1 cellular context compared by ENCODE assay signal in the genomic region with DNA sequence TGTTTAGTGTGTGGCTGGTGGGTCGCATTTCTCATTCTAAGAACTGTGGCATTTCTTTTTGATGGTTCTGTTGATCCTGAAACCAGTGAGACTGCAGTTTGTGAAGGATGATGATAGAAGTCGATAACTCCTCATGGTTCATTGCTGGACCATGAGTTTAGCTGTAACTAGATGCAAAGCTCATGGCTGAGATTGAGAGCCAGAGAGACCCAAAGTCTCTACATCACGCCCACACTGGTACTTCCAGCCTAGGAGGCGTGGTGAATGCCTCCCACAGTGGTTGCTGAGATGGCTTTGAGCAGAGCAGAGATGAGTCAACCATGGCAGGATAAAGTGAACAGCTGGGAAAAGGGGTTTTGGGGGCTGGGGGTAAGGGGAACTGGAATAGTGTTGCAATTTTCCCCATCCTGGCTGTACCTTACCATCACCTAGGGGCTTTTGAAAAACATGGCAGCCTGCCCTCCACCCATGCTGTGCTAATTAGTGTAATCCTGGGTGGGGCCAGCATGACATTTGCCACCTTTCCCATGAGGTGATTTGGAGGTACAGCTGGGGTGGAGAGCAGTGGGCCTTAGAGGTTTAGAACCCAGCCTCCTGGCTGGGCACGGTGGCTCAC.
TF ChIP-seq lines count a peak whose summit lies in the region.

No MANE protein-coding gene starts in this region.

TF ChIP-seq in GM12878, 131 proteins besides CTCF, POLR2A, EP300 and RAD21 (continued from another document and continues in another):
- TF ChIP-seq NRF1 (conservative IDR thresholded peaks at IDR 0.05; ENCODE audit: low read depth, low read length) (no peak), SMAD5 (IDR thresholded peaks at IDR 0.05; ENCODE audit: low read depth) (no peak), CHD4 (IDR thresholded peaks at IDR 0.05) (no peak), CBX5 (IDR thresholded peaks at IDR 0.05; ENCODE audit: low read depth) (no peak), IRF5 (IDR thresholded peaks at IDR 0.05; ENCODE audit: borderline replicate concordance) (no peak), MYB (IDR thresholded peaks at IDR 0.05; ENCODE audit: borderline replicate concordance, low read depth, low read length) (no peak), SRF (IDR thresholded peaks at IDR 0.05; ENCODE audit: low read depth in 2 of 2, low read length in 2 of 2) (no peak), STAT3 (IDR thresholded peaks at IDR 0.05; ENCODE audit: low read depth, low read length) (no peak), EZH2 (IDR thresholded peaks at IDR 0.05; ENCODE audit: borderline replicate concordance, control insufficient read depth, low read depth, low read length) (no peak), RCOR1 (conservative IDR thresholded peaks at IDR 0.05; ENCODE audit: low read depth, low read length) (no peak), PBX3 (IDR thresholded peaks at IDR 0.05; ENCODE audit: insufficient replicate concordance, low read depth, low read length) (no peak), RELB (IDR thresholded peaks at IDR 0.05; ENCODE audit: low read depth) (peak; percentile 23; the same call in 1 of the 2 replicates), ETV6 (conservative IDR thresholded peaks at IDR 0.05 in 1 of 2, IDR thresholded peaks at IDR 0.05 in 1 of 2; ENCODE audit: borderline replicate concordance in 1 of 2, low read depth in 1 of 2) (peak in 1 of 2 experiments; percentile 36; a peak in 1 of 4 replicates), SREBF2 (IDR thresholded peaks at IDR 0.05; ENCODE audit: low read length) (no peak), BACH1 (IDR thresholded peaks at IDR 0.05; ENCODE audit: borderline replicate concordance) (no peak), ZNF274 (IDR thresholded peaks at IDR 0.05; ENCODE audit: insufficient read depth, insufficient read length) (no peak), TCF12 (IDR thresholded peaks at IDR 0.05; ENCODE audit: low read depth, low read length) (peak; percentile 59; the same call in 1 of the 2 replicates), SREBF1 (IDR thresholded peaks at IDR 0.05; ENCODE audit: low read length) (no peak), EGR1 (IDR thresholded peaks at IDR 0.05; ENCODE audit: borderline replicate concordance in 1 of 2, low read depth in 2 of 2, low read length in 2 of 2) (peak in 1 of 2 experiments; percentile 84; a peak in 2 of 3 replicates), SMAD1 (IDR thresholded peaks at IDR 0.05; ENCODE audit: low read depth, partially characterized antibody) (no peak), HCFC1 (IDR thresholded peaks at IDR 0.05; ENCODE audit: low read length) (no peak), CHD1 (IDR thresholded peaks at IDR 0.05; ENCODE audit: low read depth, low read length) (no peak), YBX1 (IDR thresholded peaks at IDR 0.05) (no peak), TCF7 (IDR thresholded peaks at IDR 0.05; ENCODE audit: borderline replicate concordance) (no peak), SIN3A (IDR thresholded peaks at IDR 0.05; ENCODE audit: low read depth, low read length) (no peak), KLF5 (IDR thresholded peaks at IDR 0.05; ENCODE audit: partially characterized antibody) (no peak), NFIC (IDR thresholded peaks at IDR 0.05; ENCODE audit: low read depth, low read length) (no peak), JUND (IDR thresholded peaks at IDR 0.05; ENCODE audit: low read depth, low read length) (no peak), ESRRA (IDR thresholded peaks at IDR 0.05; ENCODE audit: low read length) (no peak), CBX3 (IDR thresholded peaks at IDR 0.05; ENCODE audit: borderline replicate concordance, low read depth) (no peak), BMI1 (IDR thresholded peaks at IDR 0.05; ENCODE audit: borderline replicate concordance) (no peak), ZNF217 (IDR thresholded peaks at IDR 0.05) (no peak), RUNX3 (IDR thresholded peaks at IDR 0.05; ENCODE audit: low read length) (no peak), BHLHE40 (IDR thresholded peaks at IDR 0.05; ENCODE audit: borderline replicate concordance in 1 of 2, low read depth in 2 of 2, low read length in 1 of 2) (no peak; a peak in 1 of 4 replicates), GATAD2B (conservative IDR thresholded peaks at IDR 0.05; ENCODE audit: low read depth) (no peak), SUZ12 (IDR thresholded peaks at IDR 0.05; ENCODE audit: unreplicated experiment) (no peak), WRNIP1 (IDR thresholded peaks at IDR 0.05; ENCODE audit: borderline replicate concordance, low read depth, low read length) (no peak), HDGF (IDR thresholded peaks at IDR 0.05) (no peak), SMARCA5 (IDR thresholded peaks at IDR 0.05) (peak; percentile 64; the same call in 1 of the 2 replicates), FOXM1 (IDR thresholded peaks at IDR 0.05; ENCODE audit: low read depth, low read length) (no peak), POLR2AphosphoS2 (IDR thresholded peaks at IDR 0.05; ENCODE audit: low read depth, low read length) (no peak), SPI1 (IDR thresholded peaks at IDR 0.05; ENCODE audit: borderline replicate concordance, insufficient read depth, low read depth, low read length) (no peak), BRCA1 (IDR thresholded peaks at IDR 0.05; ENCODE audit: low read depth, low read length) (no peak), MXI1 (IDR thresholded peaks at IDR 0.05; ENCODE audit: low read depth, low read length) (no peak)
- TF ChIP-seq, protein P1, sequence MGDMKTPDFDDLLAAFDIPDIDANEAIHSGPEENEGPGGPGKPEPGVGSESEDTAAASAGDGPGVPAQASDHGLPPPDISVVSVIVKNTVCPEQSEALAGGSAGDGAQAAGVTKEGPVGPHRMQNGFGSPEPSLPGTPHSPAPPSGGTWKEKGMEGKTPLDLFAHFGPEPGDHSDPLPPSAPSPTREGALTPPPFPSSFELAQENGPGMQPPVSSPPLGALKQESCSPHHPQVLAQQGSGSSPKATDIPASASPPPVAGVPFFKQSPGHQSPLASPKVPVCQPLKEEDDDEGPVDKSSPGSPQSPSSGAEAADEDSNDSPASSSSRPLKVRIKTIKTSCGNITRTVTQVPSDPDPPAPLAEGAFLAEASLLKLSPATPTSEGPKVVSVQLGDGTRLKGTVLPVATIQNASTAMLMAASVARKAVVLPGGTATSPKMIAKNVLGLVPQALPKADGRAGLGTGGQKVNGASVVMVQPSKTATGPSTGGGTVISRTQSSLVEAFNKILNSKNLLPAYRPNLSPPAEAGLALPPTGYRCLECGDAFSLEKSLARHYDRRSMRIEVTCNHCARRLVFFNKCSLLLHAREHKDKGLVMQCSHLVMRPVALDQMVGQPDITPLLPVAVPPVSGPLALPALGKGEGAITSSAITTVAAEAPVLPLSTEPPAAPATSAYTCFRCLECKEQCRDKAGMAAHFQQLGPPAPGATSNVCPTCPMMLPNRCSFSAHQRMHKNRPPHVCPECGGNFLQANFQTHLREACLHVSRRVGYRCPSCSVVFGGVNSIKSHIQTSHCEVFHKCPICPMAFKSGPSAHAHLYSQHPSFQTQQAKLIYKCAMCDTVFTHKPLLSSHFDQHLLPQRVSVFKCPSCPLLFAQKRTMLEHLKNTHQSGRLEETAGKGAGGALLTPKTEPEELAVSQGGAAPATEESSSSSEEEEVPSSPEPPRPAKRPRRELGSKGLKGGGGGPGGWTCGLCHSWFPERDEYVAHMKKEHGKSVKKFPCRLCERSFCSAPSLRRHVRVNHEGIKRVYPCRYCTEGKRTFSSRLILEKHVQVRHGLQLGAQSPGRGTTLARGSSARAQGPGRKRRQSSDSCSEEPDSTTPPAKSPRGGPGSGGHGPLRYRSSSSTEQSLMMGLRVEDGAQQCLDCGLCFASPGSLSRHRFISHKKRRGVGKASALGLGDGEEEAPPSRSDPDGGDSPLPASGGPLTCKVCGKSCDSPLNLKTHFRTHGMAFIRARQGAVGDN (IDR thresholded peaks at IDR 0.05): no peak
- TF ChIP-seq, protein P2, sequence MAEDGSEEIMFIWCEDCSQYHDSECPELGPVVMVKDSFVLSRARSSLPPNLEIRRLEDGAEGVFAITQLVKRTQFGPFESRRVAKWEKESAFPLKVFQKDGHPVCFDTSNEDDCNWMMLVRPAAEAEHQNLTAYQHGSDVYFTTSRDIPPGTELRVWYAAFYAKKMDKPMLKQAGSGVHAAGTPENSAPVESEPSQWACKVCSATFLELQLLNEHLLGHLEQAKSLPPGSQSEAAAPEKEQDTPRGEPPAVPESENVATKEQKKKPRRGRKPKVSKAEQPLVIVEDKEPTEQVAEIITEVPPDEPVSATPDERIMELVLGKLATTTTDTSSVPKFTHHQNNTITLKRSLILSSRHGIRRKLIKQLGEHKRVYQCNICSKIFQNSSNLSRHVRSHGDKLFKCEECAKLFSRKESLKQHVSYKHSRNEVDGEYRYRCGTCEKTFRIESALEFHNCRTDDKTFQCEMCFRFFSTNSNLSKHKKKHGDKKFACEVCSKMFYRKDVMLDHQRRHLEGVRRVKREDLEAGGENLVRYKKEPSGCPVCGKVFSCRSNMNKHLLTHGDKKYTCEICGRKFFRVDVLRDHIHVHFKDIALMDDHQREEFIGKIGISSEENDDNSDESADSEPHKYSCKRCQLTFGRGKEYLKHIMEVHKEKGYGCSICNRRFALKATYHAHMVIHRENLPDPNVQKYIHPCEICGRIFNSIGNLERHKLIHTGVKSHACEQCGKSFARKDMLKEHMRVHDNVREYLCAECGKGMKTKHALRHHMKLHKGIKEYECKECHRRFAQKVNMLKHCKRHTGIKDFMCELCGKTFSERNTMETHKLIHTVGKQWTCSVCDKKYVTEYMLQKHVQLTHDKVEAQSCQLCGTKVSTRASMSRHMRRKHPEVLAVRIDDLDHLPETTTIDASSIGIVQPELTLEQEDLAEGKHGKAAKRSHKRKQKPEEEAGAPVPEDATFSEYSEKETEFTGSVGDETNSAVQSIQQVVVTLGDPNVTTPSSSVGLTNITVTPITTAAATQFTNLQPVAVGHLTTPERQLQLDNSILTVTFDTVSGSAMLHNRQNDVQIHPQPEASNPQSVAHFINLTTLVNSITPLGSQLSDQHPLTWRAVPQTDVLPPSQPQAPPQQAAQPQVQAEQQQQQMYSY (CRISPR knock-in tag; IDR thresholded peaks at IDR 0.05): no peak
- TF ChIP-seq, protein P3, sequence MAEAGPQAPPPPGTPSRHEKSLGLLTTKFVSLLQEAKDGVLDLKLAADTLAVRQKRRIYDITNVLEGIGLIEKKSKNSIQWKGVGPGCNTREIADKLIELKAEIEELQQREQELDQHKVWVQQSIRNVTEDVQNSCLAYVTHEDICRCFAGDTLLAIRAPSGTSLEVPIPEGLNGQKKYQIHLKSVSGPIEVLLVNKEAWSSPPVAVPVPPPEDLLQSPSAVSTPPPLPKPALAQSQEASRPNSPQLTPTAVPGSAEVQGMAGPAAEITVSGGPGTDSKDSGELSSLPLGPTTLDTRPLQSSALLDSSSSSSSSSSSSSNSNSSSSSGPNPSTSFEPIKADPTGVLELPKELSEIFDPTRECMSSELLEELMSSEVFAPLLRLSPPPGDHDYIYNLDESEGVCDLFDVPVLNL (IDR thresholded peaks at IDR 0.05; ENCODE audit: low read depth, low read length): no peak
- TF ChIP-seq, protein P4, sequence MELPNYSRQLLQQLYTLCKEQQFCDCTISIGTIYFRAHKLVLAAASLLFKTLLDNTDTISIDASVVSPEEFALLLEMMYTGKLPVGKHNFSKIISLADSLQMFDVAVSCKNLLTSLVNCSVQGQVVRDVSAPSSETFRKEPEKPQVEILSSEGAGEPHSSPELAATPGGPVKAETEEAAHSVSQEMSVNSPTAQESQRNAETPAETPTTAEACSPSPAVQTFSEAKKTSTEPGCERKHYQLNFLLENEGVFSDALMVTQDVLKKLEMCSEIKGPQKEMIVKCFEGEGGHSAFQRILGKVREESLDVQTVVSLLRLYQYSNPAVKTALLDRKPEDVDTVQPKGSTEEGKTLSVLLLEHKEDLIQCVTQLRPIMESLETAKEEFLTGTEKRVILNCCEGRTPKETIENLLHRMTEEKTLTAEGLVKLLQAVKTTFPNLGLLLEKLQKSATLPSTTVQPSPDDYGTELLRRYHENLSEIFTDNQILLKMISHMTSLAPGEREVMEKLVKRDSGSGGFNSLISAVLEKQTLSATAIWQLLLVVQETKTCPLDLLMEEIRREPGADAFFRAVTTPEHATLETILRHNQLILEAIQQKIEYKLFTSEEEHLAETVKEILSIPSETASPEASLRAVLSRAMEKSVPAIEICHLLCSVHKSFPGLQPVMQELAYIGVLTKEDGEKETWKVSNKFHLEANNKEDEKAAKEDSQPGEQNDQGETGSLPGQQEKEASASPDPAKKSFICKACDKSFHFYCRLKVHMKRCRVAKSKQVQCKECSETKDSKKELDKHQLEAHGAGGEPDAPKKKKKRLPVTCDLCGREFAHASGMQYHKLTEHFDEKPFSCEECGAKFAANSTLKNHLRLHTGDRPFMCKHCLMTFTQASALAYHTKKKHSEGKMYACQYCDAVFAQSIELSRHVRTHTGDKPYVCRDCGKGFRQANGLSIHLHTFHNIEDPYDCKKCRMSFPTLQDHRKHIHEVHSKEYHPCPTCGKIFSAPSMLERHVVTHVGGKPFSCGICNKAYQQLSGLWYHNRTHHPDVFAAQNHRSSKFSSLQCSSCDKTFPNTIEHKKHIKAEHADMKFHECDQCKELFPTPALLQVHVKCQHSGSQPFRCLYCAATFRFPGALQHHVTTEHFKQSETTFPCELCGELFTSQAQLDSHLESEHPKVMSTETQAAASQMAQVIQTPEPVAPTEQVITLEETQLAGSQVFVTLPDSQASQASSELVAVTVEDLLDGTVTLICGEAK (IDR thresholded peaks at IDR 0.05; ENCODE audit: borderline replicate concordance): no peak
